8 cellular contexts compared by ENCODE assay signal in genomic region chr19:33064117-33064777, GRCh38. TPM values are rescaled to one million over a fixed set of nuclear protein-coding genes. Genes with fewer than 3 reads are reported as not detected.
DNase-seq lines count a peak whose midpoint lies in the region; ATAC-seq and TF ChIP-seq lines count a peak whose summit lies in the region.

No MANE protein-coding gene starts in this region.

- peak; percentile 44 to 58 for ATAC-seq in activated CD4-positive, CD25-positive, alpha-beta regulatory T cell treated with anti-CD3 and anti-CD28 coated beads, Interleukin-2, amount 50 U/mL, for 24 hours
- ATAC-seq in HG03095 (IDR thresholded peaks at IDR 0.05; ENCODE audit: unreplicated experiment) (peak; percentile 58), SK-N-SH treated with all-trans-retinoic acid at 6 μM for 48 hours (peak; percentile 65), mucosa of descending colon (peak; percentile 67)

- no peaks in the 10 kb centered on the region for H3K27me3 ChIP-seq in colonic mucosa

- peak overlapping the region; percentile 84 to 91 for H3K9ac ChIP-seq in colonic mucosa (ENCODE audit: low read depth in 2 of 2, low read length in 2 of 2)

- intact Hi-C loops in colonic mucosa (cut with DNase I) (no loop called here), mucosa of descending colon (cut with DNase I, micrococcal nuclease) (no loop called here)

- no peak for DNase-seq in activated CD4-positive, CD25-positive, alpha-beta regulatory T cell (lab: John Stamatoyannopoulos, UW)
- DNase-seq in colonic mucosa (peak; percentile 56), mucosa of descending colon (peak; percentile 66 to 80 (median 74)), type B pancreatic cell (ENCODE audit: extremely low spot score, unreplicated experiment) (peak; percentile 71), COR-L47 (lab: John Stamatoyannopoulos, UW) (no peak)

- no peak for TF ChIP-seq CTCF in colonic mucosa (IDR thresholded peaks at IDR 0.05)
- TF ChIP-seq CTCF in mucosa of descending colon (IDR thresholded peaks at IDR 0.05): peak; percentile 14
- TF ChIP-seq CTCF in type B pancreatic cell (conservative IDR thresholded peaks at IDR 0.05): peak; percentile 49

- peaks cover 8% of the 10 kb centered on the region for H3K36me3 Mint-ChIP-seq in type B pancreatic cell

- no peaks in the 10 kb centered on the region for H3K36me3 ChIP-seq in colonic mucosa
- no peaks in the 10 kb centered on the region for H3K36me3 ChIP-seq in mucosa of descending colon (ENCODE audit: low read depth)

- peak overlapping the region; percentile 87 for H3K27ac Mint-ChIP-seq in type B pancreatic cell

- peak overlapping the region; percentile 75 for H3K27ac ChIP-seq in colonic mucosa

- H3K4me3 ChIP-seq in colonic mucosa: peak overlapping the region; percentile 76
- peak overlapping the region; percentile 67 for H3K4me3 ChIP-seq in mucosa of descending colon

- H3K4me3 Mint-ChIP-seq in type B pancreatic cell: peak overlapping the region; percentile 90

- peaks cover 6% of the 10 kb centered on the region for H3K4me1 ChIP-seq in colonic mucosa
- H3K4me1 ChIP-seq in mucosa of descending colon (ENCODE audit: low read depth): peaks cover 23% of the 10 kb centered on the region

- H3K9me3 ChIP-seq in colonic mucosa (no peaks in the 10 kb centered on the region), mucosa of descending colon (no peaks in the 10 kb centered on the region)

- peaks cover 31% of the 10 kb centered on the region for H3K27me3 Mint-ChIP-seq in type B pancreatic cell

- peaks cover 13% of the 10 kb centered on the region for H3K4me1 Mint-ChIP-seq in type B pancreatic cell (ENCODE audit: unreplicated experiment)

- H3K9me3 Mint-ChIP-seq in type B pancreatic cell: no peaks in the 10 kb centered on the region

TF ChIP-seq in SK-N-SH treated with all-trans-retinoic acid at 6 μM for 48 hours, 23 proteins besides CTCF, POLR2A, EP300 and RAD21:
- no peak for TF ChIP-seq TSHZ2 (CRISPR knock-in tag; IDR thresholded peaks at IDR 0.05)
- no peak for TF ChIP-seq GLIS3 (CRISPR knock-in tag; IDR thresholded peaks at IDR 0.05)
- no peak for TF ChIP-seq ARNTL (CRISPR knock-in tag; IDR thresholded peaks at IDR 0.05; ENCODE audit: borderline replicate concordance, low read depth)
- TF ChIP-seq TCF4 (CRISPR knock-in tag; IDR thresholded peaks at IDR 0.05; ENCODE audit: borderline replicate concordance): no peak
- no peak for TF ChIP-seq ZFP30 (CRISPR knock-in tag; IDR thresholded peaks at IDR 0.05)
- TF ChIP-seq ESRRG (CRISPR knock-in tag; IDR thresholded peaks at IDR 0.05): no peak
- no peak for TF ChIP-seq ZNF70 (CRISPR knock-in tag; IDR thresholded peaks at IDR 0.05)
- TF ChIP-seq OSR1 (CRISPR knock-in tag; IDR thresholded peaks at IDR 0.05): no peak
- no peak for TF ChIP-seq PPARA (CRISPR knock-in tag; IDR thresholded peaks at IDR 0.05; ENCODE audit: borderline replicate concordance)
- TF ChIP-seq RARB (CRISPR knock-in tag; IDR thresholded peaks at IDR 0.05): no peak
- TF ChIP-seq CSDC2 (CRISPR knock-in tag; IDR thresholded peaks at IDR 0.05): no peak
- no peak for TF ChIP-seq PATZ1 (CRISPR knock-in tag; IDR thresholded peaks at IDR 0.05; ENCODE audit: borderline replicate concordance)
- TF ChIP-seq ZC3H10 (CRISPR knock-in tag; IDR thresholded peaks at IDR 0.05): no peak
- no peak for TF ChIP-seq SNAI2 (CRISPR knock-in tag; IDR thresholded peaks at IDR 0.05)
- no peak for TF ChIP-seq ISL1 (CRISPR knock-in tag; IDR thresholded peaks at IDR 0.05)
- no peak for TF ChIP-seq ZNF565 (CRISPR knock-in tag; conservative IDR thresholded peaks at IDR 0.05; ENCODE audit: low read depth)
- no peak for TF ChIP-seq ZNF8 (CRISPR knock-in tag; IDR thresholded peaks at IDR 0.05)

RNA-seq across cellular contexts. Expression of gene RHPN2, which starts 0.4 kb away (rescaled TPM):
- 10 to 100 TPM; 40.0 to 78.3 TPM for total RNA-seq in colonic mucosa
- total RNA-seq in mucosa of descending colon: 10 to 100 TPM; 37.3 to 72.7 (median 68.3) TPM
- 31.6 and 81.6 TPM in 2 replicates for total RNA-seq in type B pancreatic cell (ENCODE audit: low replicate concordance)

RNA-seq across cellular contexts. Expression of gene GPATCH1, which starts 16.7 kb away (rescaled TPM):
- 10 to 100 TPM; 10.0 to 10.9 TPM for total RNA-seq in colonic mucosa
- total RNA-seq in mucosa of descending colon: 10 to 100 TPM; 11.9 to 12.4 (median 11.9) TPM
- total RNA-seq in type B pancreatic cell (ENCODE audit: low replicate concordance): 12.2 and 12.6 TPM in 2 replicates

Comparison
In these comparisons a context has a peak if more than half of its experiments do, and no peak if none do; other contexts are left out.
1. DNase-seq: peak in colonic mucosa (single experiment), mucosa of descending colon (3 of 3) and type B pancreatic cell (single experiment); none in activated CD4-positive, CD25-positive, alpha-beta regulatory T cell (0 of 4) and COR-L47 (single experiment).
2. Peak in every context shown above with its lines, with median percentiles within 50 percentile points of each other: ATAC-seq.